1 cellular context compared by ENCODE assay signal in the genomic region with DNA sequence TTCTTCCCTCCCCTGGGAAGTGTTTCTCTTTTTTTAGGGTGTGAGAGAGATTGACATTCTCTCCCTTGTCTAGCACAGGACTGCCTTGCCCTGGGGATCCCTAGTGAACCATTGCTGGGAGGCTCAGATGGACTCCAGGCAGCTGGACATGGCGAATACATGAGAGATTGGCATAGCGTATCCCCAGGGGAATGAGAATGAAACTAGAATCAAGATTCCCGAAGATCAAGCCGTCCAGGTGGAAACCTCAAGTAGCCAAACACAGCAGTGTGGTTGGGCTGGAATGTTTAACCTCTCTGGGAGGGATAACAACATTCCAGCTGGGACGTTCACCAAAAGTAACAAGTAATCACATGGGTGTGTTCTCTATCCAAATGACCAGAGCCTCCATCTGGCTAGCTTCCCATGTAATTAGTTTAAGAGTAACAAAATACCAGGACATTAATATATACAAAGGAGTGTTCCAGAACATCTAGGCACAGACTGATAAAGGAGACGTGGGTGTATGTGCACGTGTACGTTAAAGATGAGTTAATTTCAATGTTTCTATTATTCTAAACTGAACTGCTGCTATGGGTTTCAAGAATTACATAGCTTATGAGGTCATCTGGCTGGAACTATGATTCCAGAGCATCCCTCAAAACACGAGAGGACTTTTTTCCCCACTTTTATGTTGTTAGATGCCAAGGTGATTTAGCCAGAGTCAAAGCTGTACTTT.
TF ChIP-seq lines count a peak whose summit lies in the region.

No MANE protein-coding gene starts in this region.

TF ChIP-seq in HEK293, 187 proteins besides CTCF, POLR2A, EP300 and RAD21 (continued from another document):
- TF ChIP-seq, protein P1, sequence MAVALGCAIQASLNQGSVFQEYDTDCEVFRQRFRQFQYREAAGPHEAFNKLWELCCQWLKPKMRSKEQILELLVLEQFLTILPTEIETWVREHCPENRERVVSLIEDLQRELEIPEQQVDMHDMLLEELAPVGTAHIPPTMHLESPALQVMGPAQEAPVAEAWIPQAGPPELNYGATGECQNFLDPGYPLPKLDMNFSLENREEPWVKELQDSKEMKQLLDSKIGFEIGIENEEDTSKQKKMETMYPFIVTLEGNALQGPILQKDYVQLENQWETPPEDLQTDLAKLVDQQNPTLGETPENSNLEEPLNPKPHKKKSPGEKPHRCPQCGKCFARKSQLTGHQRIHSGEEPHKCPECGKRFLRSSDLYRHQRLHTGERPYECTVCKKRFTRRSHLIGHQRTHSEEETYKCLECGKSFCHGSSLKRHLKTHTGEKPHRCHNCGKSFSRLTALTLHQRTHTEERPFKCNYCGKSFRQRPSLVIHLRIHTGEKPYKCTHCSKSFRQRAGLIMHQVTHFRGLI (tag by site-specific recombination; IDR thresholded peaks at IDR 0.05): peak; percentile 97
- TF ChIP-seq OVOL3 (tag by site-specific recombination; IDR thresholded peaks at IDR 0.05): no peak
- TF ChIP-seq INSM2 (tag by site-specific recombination; IDR thresholded peaks at IDR 0.05): no peak
- TF ChIP-seq ZXDB (tag by site-specific recombination; IDR thresholded peaks at IDR 0.05): peak; percentile 75
- TF ChIP-seq ZNF10 (tag by site-specific recombination; IDR thresholded peaks at IDR 0.05): no peak
- TF ChIP-seq PRDM6 (tag by site-specific recombination; IDR thresholded peaks at IDR 0.05): peak; percentile 70
- TF ChIP-seq ZNF785 (tag by site-specific recombination; IDR thresholded peaks at IDR 0.05): no peak
- no peak for TF ChIP-seq ZNF433 (tag by site-specific recombination; IDR thresholded peaks at IDR 0.05; ENCODE audit: low read depth)
- TF ChIP-seq ZNF555 (tag by site-specific recombination; conservative IDR thresholded peaks at IDR 0.05): no peak
- no peak for TF ChIP-seq ZNF670 (tag by site-specific recombination; IDR thresholded peaks at IDR 0.05; ENCODE audit: low read depth)
- no peak for TF ChIP-seq ZFP69B (tag by site-specific recombination; IDR thresholded peaks at IDR 0.05)
- no peak for TF ChIP-seq ZNF776 (tag by site-specific recombination; IDR thresholded peaks at IDR 0.05; ENCODE audit: borderline replicate concordance)
- TF ChIP-seq ZNF645 (tag by site-specific recombination; IDR thresholded peaks at IDR 0.05): no peak
- TF ChIP-seq ZNF214 (tag by site-specific recombination; IDR thresholded peaks at IDR 0.05; ENCODE audit: borderline replicate concordance): no peak
- no peak for TF ChIP-seq HOXC10 (CRISPR knock-in tag; IDR thresholded peaks at IDR 0.05)
- TF ChIP-seq ZNF530 (tag by site-specific recombination; IDR thresholded peaks at IDR 0.05; ENCODE audit: low read depth): no peak
- no peak for TF ChIP-seq SCRT1 (tag by site-specific recombination; IDR thresholded peaks at IDR 0.05; ENCODE audit: borderline replicate concordance)
- TF ChIP-seq ZNF501 (tag by site-specific recombination; IDR thresholded peaks at IDR 0.05): no peak
- TF ChIP-seq ZNF768 (tag by site-specific recombination; IDR thresholded peaks at IDR 0.05): no peak
- TF ChIP-seq GLIS2 (tag by site-specific recombination; IDR thresholded peaks at IDR 0.05): 0 out of 2 replicates have a peak, but pooled peaks have one; percentile 27
- no peak for TF ChIP-seq ZNF585B (tag by site-specific recombination; IDR thresholded peaks at IDR 0.05)
- TF ChIP-seq ZNF146 (tag by site-specific recombination; IDR thresholded peaks at IDR 0.05): no peak
- TF ChIP-seq, protein P2, sequence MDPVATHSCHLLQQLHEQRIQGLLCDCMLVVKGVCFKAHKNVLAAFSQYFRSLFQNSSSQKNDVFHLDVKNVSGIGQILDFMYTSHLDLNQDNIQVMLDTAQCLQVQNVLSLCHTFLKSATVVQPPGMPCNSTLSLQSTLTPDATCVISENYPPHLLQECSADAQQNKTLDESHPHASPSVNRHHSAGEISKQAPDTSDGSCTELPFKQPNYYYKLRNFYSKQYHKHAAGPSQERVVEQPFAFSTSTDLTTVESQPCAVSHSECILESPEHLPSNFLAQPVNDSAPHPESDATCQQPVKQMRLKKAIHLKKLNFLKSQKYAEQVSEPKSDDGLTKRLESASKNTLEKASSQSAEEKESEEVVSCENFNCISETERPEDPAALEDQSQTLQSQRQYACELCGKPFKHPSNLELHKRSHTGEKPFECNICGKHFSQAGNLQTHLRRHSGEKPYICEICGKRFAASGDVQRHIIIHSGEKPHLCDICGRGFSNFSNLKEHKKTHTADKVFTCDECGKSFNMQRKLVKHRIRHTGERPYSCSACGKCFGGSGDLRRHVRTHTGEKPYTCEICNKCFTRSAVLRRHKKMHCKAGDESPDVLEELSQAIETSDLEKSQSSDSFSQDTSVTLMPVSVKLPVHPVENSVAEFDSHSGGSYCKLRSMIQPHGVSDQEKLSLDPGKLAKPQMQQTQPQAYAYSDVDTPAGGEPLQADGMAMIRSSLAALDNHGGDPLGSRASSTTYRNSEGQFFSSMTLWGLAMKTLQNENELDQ (tag by site-specific recombination; IDR thresholded peaks at IDR 0.05; ENCODE audit: low read depth): no peak
- peak; percentile 83 for TF ChIP-seq ZNF629 (tag by site-specific recombination; IDR thresholded peaks at IDR 0.05)
- TF ChIP-seq TCF7L2 (IDR thresholded peaks at IDR 0.05; ENCODE audit: borderline replicate concordance, low read depth, low read length): no peak
- TF ChIP-seq, protein P3, sequence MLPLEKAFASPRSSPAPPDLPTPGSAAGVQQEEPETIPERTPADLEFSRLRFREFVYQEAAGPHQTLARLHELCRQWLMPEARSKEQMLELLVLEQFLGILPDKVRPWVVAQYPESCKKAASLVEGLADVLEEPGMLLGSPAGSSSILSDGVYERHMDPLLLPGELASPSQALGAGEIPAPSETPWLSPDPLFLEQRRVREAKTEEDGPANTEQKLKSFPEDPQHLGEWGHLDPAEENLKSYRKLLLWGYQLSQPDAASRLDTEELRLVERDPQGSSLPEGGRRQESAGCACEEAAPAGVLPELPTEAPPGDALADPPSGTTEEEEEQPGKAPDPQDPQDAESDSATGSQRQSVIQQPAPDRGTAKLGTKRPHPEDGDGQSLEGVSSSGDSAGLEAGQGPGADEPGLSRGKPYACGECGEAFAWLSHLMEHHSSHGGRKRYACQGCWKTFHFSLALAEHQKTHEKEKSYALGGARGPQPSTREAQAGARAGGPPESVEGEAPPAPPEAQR (tag by site-specific recombination; IDR thresholded peaks at IDR 0.05): no peak
- TF ChIP-seq YY1 (tag by site-specific recombination; IDR thresholded peaks at IDR 0.05): no peak
- no peak for TF ChIP-seq ZNF362 (tag by site-specific recombination; IDR thresholded peaks at IDR 0.05)
